ENCODE assay signal across 1 cellular context in the genomic region with DNA sequence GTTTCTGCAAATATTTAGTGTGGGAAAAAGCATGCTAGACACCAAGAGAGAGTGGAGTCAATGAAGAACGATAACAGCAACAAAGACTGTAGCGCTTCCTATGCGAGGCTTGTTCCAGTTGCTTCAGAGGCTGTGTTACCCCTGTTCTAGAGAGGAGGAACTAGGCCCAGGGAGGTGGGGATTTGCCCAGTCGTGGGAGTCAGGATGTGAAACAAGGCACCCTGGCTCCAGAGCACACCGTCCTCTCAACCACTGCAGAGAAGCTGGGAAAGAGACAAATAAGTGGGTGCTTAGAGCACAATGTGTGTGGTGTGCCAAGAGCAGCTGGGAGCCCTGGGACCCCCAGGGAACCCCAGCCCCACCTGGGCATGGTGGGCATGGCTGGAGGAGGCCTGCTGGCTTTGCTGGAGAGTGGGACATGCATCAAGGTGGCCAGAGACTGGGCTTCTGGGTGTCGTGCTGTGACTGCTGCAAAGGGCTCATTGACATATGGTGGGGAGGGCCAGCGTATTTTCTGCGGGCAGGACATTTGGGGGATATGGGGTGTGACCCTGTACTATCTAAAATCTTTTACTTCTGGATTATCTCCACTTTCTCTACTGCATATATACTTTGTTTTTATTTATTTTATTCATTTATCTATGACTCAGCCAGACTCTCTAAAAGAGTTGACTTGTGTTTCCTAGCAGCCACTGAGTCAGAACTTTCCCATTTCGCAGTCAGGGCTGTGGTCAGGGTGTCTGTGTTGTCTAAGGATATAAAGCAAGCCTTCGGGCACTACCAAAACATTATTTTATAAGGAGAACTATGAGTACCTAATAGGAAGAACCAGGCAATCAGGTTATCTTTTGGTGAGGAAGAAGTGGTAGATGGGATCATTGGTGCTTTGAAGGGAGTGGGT.
TF ChIP-seq lines count a peak whose summit lies in the region.

No MANE protein-coding gene starts in this region.

TF ChIP-seq in SK-N-SH treated with all-trans-retinoic acid at 6 μM for 48 hours, 23 proteins besides CTCF, POLR2A, EP300 and RAD21 (continued from another document):
- TF ChIP-seq POU6F1 (CRISPR knock-in tag; IDR thresholded peaks at IDR 0.05; ENCODE audit: borderline replicate concordance, low read depth), result no peak
